Comparison of ENCODE assay signal across 8 cellular contexts in the genomic region with DNA sequence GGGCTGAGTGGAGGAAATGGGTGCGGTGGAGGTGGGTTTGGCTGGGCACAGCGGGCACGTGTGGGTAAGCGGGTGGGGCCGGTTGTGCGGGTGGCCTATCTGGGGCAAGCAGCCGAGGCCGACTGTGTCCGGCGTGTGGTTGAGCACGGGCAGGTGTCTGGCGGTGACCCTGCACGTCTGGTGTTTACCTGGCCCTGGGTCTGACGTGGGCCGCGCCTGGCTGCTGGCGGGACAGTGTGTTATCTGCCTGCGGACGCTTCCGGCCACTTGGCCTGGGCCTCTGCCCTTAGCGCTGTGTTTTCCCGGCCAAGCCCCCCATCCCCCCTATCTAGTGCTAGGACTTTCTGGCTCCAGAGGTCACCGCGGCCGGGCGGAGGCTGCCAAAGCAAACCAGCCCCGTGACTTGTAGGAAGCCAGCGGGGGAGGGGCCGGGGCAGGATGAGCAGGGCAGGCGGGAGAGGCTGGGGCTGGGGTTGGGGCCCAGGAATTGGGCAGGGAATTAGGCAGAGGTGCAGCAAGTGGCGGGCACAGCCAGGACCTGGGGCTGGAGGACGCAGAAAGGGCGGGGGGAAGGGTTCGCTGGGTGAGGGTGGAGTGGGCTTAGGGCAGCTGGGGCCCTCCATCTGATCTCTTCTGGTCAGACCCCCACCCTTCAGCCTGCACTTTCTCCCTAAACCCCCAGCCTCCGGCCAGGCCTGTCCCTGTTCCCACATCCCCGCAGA. TPM values are rescaled to one million over a fixed set of nuclear protein-coding genes. Genes with fewer than 3 reads are reported as not detected.
A peak's percentile ranks its signal among the peaks of the same experiment; 100 is the strongest.
DNase-seq lines count a peak whose midpoint lies in the region; ATAC-seq and TF ChIP-seq lines count a peak whose summit lies in the region.

No MANE protein-coding gene starts in this region.

- no peak for TF ChIP-seq CTCF in Panc1 (IDR thresholded peaks at IDR 0.05)
- TF ChIP-seq CTCF in endodermal cell (conservative IDR thresholded peaks at IDR 0.05) = no peak
- no peak for TF ChIP-seq CTCF in mucosa of descending colon (IDR thresholded peaks at IDR 0.05)
- no peak for TF ChIP-seq CTCF in thoracic aorta (IDR thresholded peaks at IDR 0.05)
- TF ChIP-seq CTCF in GM13977 (IDR thresholded peaks at IDR 0.05; ENCODE audit: extremely low read depth, insufficient read depth, missing control alignments) = no peak

- CTCF ChIA-PET in Panc1 (lab: Charles Lee) = no interaction called here

- H3K27ac Mint-ChIP-seq in endodermal cell = peak overlapping the region; percentile 87
- no peak overlapping the region for H3K27ac Mint-ChIP-seq in activated T-helper 1 cell treated with anti-CD3 and anti-CD28 coated beads, Interleukin-12 subunit alpha, Interleukin-12 subunit beta, Interleukin-2, Interleukin-4 antibody, amounts not matched to agents 30 ng/mL and 10 ng/mL and 1 ng/mL, durations not matched to agents 14 hours and 24 hours and 36 hours

- no peaks in the 10 kb centered on the region for H3K27me3 Mint-ChIP-seq in endodermal cell (ENCODE audit: insufficient read depth)
- peaks cover 16% of the 10 kb centered on the region for H3K27me3 Mint-ChIP-seq in activated T-helper 1 cell treated with anti-CD3 and anti-CD28 coated beads, Interleukin-12 subunit alpha, Interleukin-12 subunit beta, Interleukin-2, Interleukin-4 antibody, amounts not matched to agents 30 ng/mL and 10 ng/mL and 1 ng/mL, durations not matched to agents 14 hours and 24 hours and 36 hours (ENCODE audit: insufficient read depth)

- peak overlapping the region; percentile 55 for H3K4me3 Mint-ChIP-seq in endodermal cell
- H3K4me3 Mint-ChIP-seq in activated T-helper 1 cell treated with anti-CD3 and anti-CD28 coated beads, Interleukin-12 subunit alpha, Interleukin-12 subunit beta, Interleukin-2, Interleukin-4 antibody, amounts not matched to agents 30 ng/mL and 10 ng/mL and 1 ng/mL, durations not matched to agents 14 hours and 24 hours and 36 hours = no peak overlapping the region

- peak overlapping the region in 1 of 2 experiments; percentile 3; a peak in 1 of 4 replicates for H3K4me3 ChIP-seq in Panc1 (ENCODE audit: low read depth in 2 of 2, low read length in 2 of 2)
- H3K4me3 ChIP-seq in endodermal cell (ENCODE audit: low read length) = peak overlapping the region; percentile 62
- no peak overlapping the region for H3K4me3 ChIP-seq in mucosa of descending colon
- H3K4me3 ChIP-seq in thoracic aorta = peak overlapping the region; percentile 65

- H3K9ac ChIP-seq in endodermal cell (ENCODE audit: extremely low read depth, low read length, poor library complexity, severe bottlenecking) = no peak overlapping the region

- H3K4me1 Mint-ChIP-seq in endodermal cell = peaks cover 35% of the 10 kb centered on the region
- peaks cover 28% of the 10 kb centered on the region for H3K4me1 Mint-ChIP-seq in activated T-helper 1 cell treated with anti-CD3 and anti-CD28 coated beads, Interleukin-12 subunit alpha, Interleukin-12 subunit beta, Interleukin-2, Interleukin-4 antibody, amounts not matched to agents 30 ng/mL and 10 ng/mL and 1 ng/mL, durations not matched to agents 14 hours and 24 hours and 36 hours (ENCODE audit: low read depth)

- 50 to 63% methylated on average over 13 to 36 of the region's 36 CpGs for WGBS in endodermal cell (ENCODE audit: insufficient coverage in 1 of 2, insufficient read length in 1 of 2), 2 experiments

- H3K27ac ChIP-seq in Panc1 (ENCODE audit: low read length) (no peak overlapping the region), endodermal cell (ENCODE audit: low read depth, low read length) (no peak overlapping the region), thoracic aorta (no peak overlapping the region)

- BruUV-seq in Panc1 (replicated peaks; lab: Mats Ljungman, UMichigan) = no TSS peak

- H3K4me1 ChIP-seq in Panc1 (ENCODE audit: control insufficient read depth, insufficient read depth, low read length) (peaks cover 10% of the 10 kb centered on the region), endodermal cell (ENCODE audit: control insufficient read depth, insufficient read depth, low read length) (no peaks in the 10 kb centered on the region), mucosa of descending colon (ENCODE audit: low read depth) (peaks cover 15% of the 10 kb centered on the region), thoracic aorta (ENCODE audit: control insufficient read depth in 1 of 2, low read depth in 2 of 2) (peaks cover 11 to 22% of the 10 kb centered on the region in 2 donors)

- no peaks in the 10 kb centered on the region for H3K9me3 ChIP-seq in Panc1 (ENCODE audit: control insufficient read depth, insufficient read depth, low read depth, low read length)
- H3K9me3 ChIP-seq in endodermal cell (ENCODE audit: control insufficient read depth, low read length) = no peaks in the 10 kb centered on the region
- H3K9me3 ChIP-seq in mucosa of descending colon = no peaks in the 10 kb centered on the region
- no peaks in the 10 kb centered on the region for H3K9me3 ChIP-seq in thoracic aorta

- intact Hi-C loops in Panc1 (cut with micrococcal nuclease; ENCODE audit: unreplicated experiment) = loop anchor here (10.0 kb wide), 1 partner anchor 54 kb away; no protein-coding TSS in a partner anchor
- intact Hi-C loops in mucosa of descending colon (cut with DNase I, micrococcal nuclease) = no loop called here
- intact Hi-C loops in activated T-helper 1 cell treated with anti-CD3 and anti-CD28 coated beads, Interleukin-12 subunit alpha, Interleukin-12 subunit beta, Interleukin-2, Interleukin-4 antibody, amounts not matched to agents 30 ng/mL and 10 ng/mL and 1 ng/mL, durations not matched to agents 14 hours and 24 hours and 36 hours (cut with micrococcal nuclease) = no loop called here

- H3K9me3 Mint-ChIP-seq in endodermal cell = no peaks in the 10 kb centered on the region
- no peaks in the 10 kb centered on the region for H3K9me3 Mint-ChIP-seq in activated T-helper 1 cell treated with anti-CD3 and anti-CD28 coated beads, Interleukin-12 subunit alpha, Interleukin-12 subunit beta, Interleukin-2, Interleukin-4 antibody, amounts not matched to agents 30 ng/mL and 10 ng/mL and 1 ng/mL, durations not matched to agents 14 hours and 24 hours and 36 hours

- peaks cover 2% of the 10 kb centered on the region for H3K36me3 Mint-ChIP-seq in endodermal cell (ENCODE audit: low read depth)
- no peaks in the 10 kb centered on the region for H3K36me3 Mint-ChIP-seq in activated T-helper 1 cell treated with anti-CD3 and anti-CD28 coated beads, Interleukin-12 subunit alpha, Interleukin-12 subunit beta, Interleukin-2, Interleukin-4 antibody, amounts not matched to agents 30 ng/mL and 10 ng/mL and 1 ng/mL, durations not matched to agents 14 hours and 24 hours and 36 hours (ENCODE audit: low read depth)

- no peaks in the 10 kb centered on the region for H3K27me3 ChIP-seq in Panc1 (ENCODE audit: control insufficient read depth, insufficient read depth, low read length)
- no peaks in the 10 kb centered on the region for H3K27me3 ChIP-seq in endodermal cell (ENCODE audit: control insufficient read depth, insufficient read depth, low read length, poor library complexity, severe bottlenecking)
- H3K27me3 ChIP-seq in thoracic aorta (replicated peaks; ENCODE audit: insufficient read depth) = no peaks in the 10 kb centered on the region

- DNase-seq in AG08396 (ENCODE audit: low spot score) (peak; percentile 65), Panc1 (ENCODE audit: low read depth, low spot score) (no peak), endodermal cell (peak; percentile 92), mucosa of descending colon (peak; percentile 78 to 89 (median 79)), thoracic aorta (ENCODE audit: low spot score) (peak; percentile 38), GM13977 (ENCODE audit: low spot score) (no peak)
- no peak for DNase-seq in activated T-helper 1 cell treated with anti-CD3 and anti-CD28 coated beads, Interleukin-12 subunit alpha, Interleukin-12 subunit beta, Interleukin-2, Interleukin-4 antibody, amounts not matched to agents 30 ng/mL and 10 ng/mL and 1 ng/mL, durations not matched to agents 14 hours and 24 hours and 36 hours (ENCODE audit: low spot score)

- H3K36me3 ChIP-seq in Panc1 (ENCODE audit: control insufficient read depth, insufficient read depth, low read length) = no peaks in the 10 kb centered on the region
- H3K36me3 ChIP-seq in endodermal cell (ENCODE audit: control insufficient read depth, insufficient read depth, low read length) = no peaks in the 10 kb centered on the region
- H3K36me3 ChIP-seq in mucosa of descending colon (ENCODE audit: low read depth) = no peaks in the 10 kb centered on the region
- H3K36me3 ChIP-seq in thoracic aorta = no peaks in the 10 kb centered on the region

- ATAC-seq in Panc1 (peak; percentile 49), mucosa of descending colon (peak; percentile 74), thoracic aorta (ENCODE audit: insufficient number of reproducible peaks, low FRiP score, low read depth) (no peak), GM19452 (IDR thresholded peaks at IDR 0.05; ENCODE audit: unreplicated experiment) (no peak)

- POLR2A ChIA-PET in Panc1 (lab: Charles Lee) = no interaction called here

- in situ Hi-C loops in Panc1 (cut with HindIII; ENCODE audit: low pct_unique_long_range_greater_than_20kb, low sequenced_read_pairs) (no loop called here), GM13977 (cut with MboI; ENCODE audit: low pct_unique_long_range_greater_than_20kb, low sequenced_read_pairs, unreplicated experiment) (no loop called here)

RNA-seq across cellular contexts. Expression of a gene that starts 0.5 kb away (rescaled TPM):
- 0.08 TPM for total RNA-seq in Panc1 (2021; ENCODE audit: unreplicated experiment)
- 0.25 TPM for polyA plus RNA-seq in Panc1 (2012; ENCODE audit: insufficient read length)
- total RNA-seq in endodermal cell = 10 to 100 TPM; 29.0 to 49.6 TPM
- 2.7 TPM for polyA plus RNA-seq in endodermal cell (2013, experiment 1 of 2)
- polyA plus RNA-seq in endodermal cell (2013, experiment 2 of 2) = 2.8 TPM
- total RNA-seq in mucosa of descending colon = under 1 TPM in 2 of 3 donors, not detected in 1; 0.54 to 0.94 TPM
- total RNA-seq in thoracic aorta = 1 to 10 TPM in 1 of 2 donors, under 1 TPM in 1; 0.35 to 5.4 TPM
- not detected in 2 replicates for total RNA-seq in activated T-helper 1 cell treated with anti-CD3 and anti-CD28 coated beads, Interleukin-12 subunit alpha, Interleukin-12 subunit beta, Interleukin-2, Interleukin-4 antibody, amounts not matched to agents 30 ng/mL and 10 ng/mL and 1 ng/mL, durations not matched to agents 14 hours and 24 hours and 36 hours

RNA-seq across cellular contexts. Expression of a gene that starts 10.7 kb away (rescaled TPM):
- total RNA-seq in Panc1 (2021; ENCODE audit: unreplicated experiment) (4.6 TPM), endodermal cell (1 to 10 TPM; 1.4 to 1.5 TPM), mucosa of descending colon (1 to 10 TPM; 1.6 to 8.8 (median 3.5) TPM), thoracic aorta (10 to 100 TPM; 25.1 to 26.0 TPM)
- 2.1 TPM for polyA plus RNA-seq in Panc1 (2012; ENCODE audit: insufficient read length)
- polyA plus RNA-seq in endodermal cell (2013, experiment 1 of 2) = 1.7 TPM
- 2.5 TPM for polyA plus RNA-seq in endodermal cell (2013, experiment 2 of 2)
- total RNA-seq in activated T-helper 1 cell treated with anti-CD3 and anti-CD28 coated beads, Interleukin-12 subunit alpha, Interleukin-12 subunit beta, Interleukin-2, Interleukin-4 antibody, amounts not matched to agents 30 ng/mL and 10 ng/mL and 1 ng/mL, durations not matched to agents 14 hours and 24 hours and 36 hours = 1.1 and 1.2 TPM in 2 replicates

RNA-seq across cellular contexts. Expression of a gene that starts 40.9 kb away (rescaled TPM):
- total RNA-seq in Panc1 (2021; ENCODE audit: unreplicated experiment) (69.9 TPM), endodermal cell (100 to 1,000 TPM; 115 to 137 TPM), mucosa of descending colon (10 to 100 TPM; 32.5 to 53.1 (median 33.8) TPM), thoracic aorta (10 to 100 TPM; 42.9 to 83.5 TPM)
- polyA plus RNA-seq in Panc1 (2012; ENCODE audit: insufficient read length) = 71.6 TPM
- polyA plus RNA-seq in endodermal cell (2013, experiment 1 of 2) = 101 TPM
- polyA plus RNA-seq in endodermal cell (2013, experiment 2 of 2) = 87.3 TPM
- total RNA-seq in activated T-helper 1 cell treated with anti-CD3 and anti-CD28 coated beads, Interleukin-12 subunit alpha, Interleukin-12 subunit beta, Interleukin-2, Interleukin-4 antibody, amounts not matched to agents 30 ng/mL and 10 ng/mL and 1 ng/mL, durations not matched to agents 14 hours and 24 hours and 36 hours = 176 and 189 TPM in 2 replicates

Comparison
In these comparisons a context has a peak if more than half of its experiments do, and no peak if none do; other contexts are left out.
1. DNase-seq: peak in AG08396 (single experiment), endodermal cell (single experiment), mucosa of descending colon (3 of 3) and thoracic aorta (single experiment); none in Panc1 (single experiment), GM13977 (single experiment) and activated T-helper 1 cell treated with anti-CD3 and anti-CD28 coated beads, Interleukin-12 subunit alpha, Interleukin-12 subunit beta, Interleukin-2, Interleukin-4 antibody, amounts not matched to agents 30 ng/mL and 10 ng/mL and 1 ng/mL, durations not matched to agents 14 hours and 24 hours and 36 hours (single experiment).
2. ATAC-seq: peak in Panc1 (single experiment) and mucosa of descending colon (single experiment); none in thoracic aorta (single experiment) and GM19452 (single experiment).
3. RNA of a gene that starts 0.5 kb away (total RNA-seq): 29.0 to 49.6 TPM in endodermal cell; 0.35 to 5.4 TPM in thoracic aorta, 0.54 to 0.94 TPM in mucosa of descending colon, 0.08 TPM in Panc1 (single experiment) and not detected in activated T-helper 1 cell treated with anti-CD3 and anti-CD28 coated beads, Interleukin-12 subunit alpha, Interleukin-12 subunit beta, Interleukin-2, Interleukin-4 antibody, amounts not matched to agents 30 ng/mL and 10 ng/mL and 1 ng/mL, durations not matched to agents 14 hours and 24 hours and 36 hours; every median in the first group is over 4 times any median in the second.